ENCODE assay signal across 28 cellular contexts in the genomic region with DNA sequence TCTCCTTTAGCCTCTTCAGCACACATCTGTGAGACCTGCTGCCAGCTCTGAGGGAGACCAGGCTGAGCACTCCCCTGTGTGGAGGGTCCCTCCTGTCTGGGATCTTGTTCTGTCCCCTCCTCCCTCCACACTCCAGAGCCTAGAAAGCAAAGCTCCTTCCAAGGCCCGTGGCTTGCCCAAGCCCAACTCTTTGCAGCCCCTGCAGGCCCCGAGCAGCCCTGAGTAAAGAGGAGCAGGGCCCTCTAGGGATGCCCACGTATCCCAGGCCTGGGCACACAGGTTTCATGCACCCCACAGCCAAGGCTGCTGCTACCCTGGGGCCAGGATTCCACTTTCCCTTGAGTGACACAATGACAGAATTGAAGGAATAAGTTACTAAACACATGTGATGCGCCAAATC. TPM values are rescaled to one million over a fixed set of nuclear protein-coding genes. Genes with fewer than 3 reads are reported as not detected.
DNase-seq lines count a peak whose midpoint lies in the region; ATAC-seq and TF ChIP-seq lines count a peak whose summit lies in the region.
"Had no signal": no experiment of that assay in that cellular context is flagged by ENCODE, and none has a peak within 500 bp of the region (broad histone marks: within the 10 kb centered on the region; RNA-seq: fewer than 3 reads in every experiment).

No MANE protein-coding gene starts in this region.

- no peaks in the 10 kb centered on the region for H3K9me3 Mint-ChIP-seq in neural progenitor cell
- H3K9me3 Mint-ChIP-seq: activated CD8-positive, alpha-beta T cell treated with anti-CD3 and anti-CD28 coated beads for 36 hours; activated naive CD4-positive, alpha-beta T cell treated with anti-CD3 and anti-CD28 coated beads, Interleukin-2, amount 10 ng/mL, durations not matched to agents 7 days and 5 days; mesothelial cell of epicardium had no signal

- H3K4me3 Mint-ChIP-seq in neural progenitor cell: no peak overlapping the region
- H3K4me3 Mint-ChIP-seq: activated CD8-positive, alpha-beta T cell treated with anti-CD3 and anti-CD28 coated beads for 36 hours; activated naive CD4-positive, alpha-beta T cell treated with anti-CD3 and anti-CD28 coated beads, Interleukin-2, amount 10 ng/mL, durations not matched to agents 7 days and 5 days; mesothelial cell of epicardium; naive B cell had no signal

- peak overlapping the region; percentile 15; the same call in 1 of the 2 replicates for H3K27ac ChIP-seq in C4-2B
- H3K27ac ChIP-seq in HUES48 (ENCODE audit: low read depth, low read length): peak overlapping the region; percentile 17
- H3K27ac ChIP-seq in cingulate gyrus (ENCODE audit: low read depth, low read length): peak overlapping the region; percentile 51
- no peak overlapping the region for H3K27ac ChIP-seq in neural progenitor cell
- H3K27ac ChIP-seq: adrenal gland, brain microvascular endothelial cell, right lobe of liver, spleen, stomach, tibial artery had no signal

- TF ChIP-seq CTCF in C4-2B (conservative IDR thresholded peaks at IDR 0.05): no peak
- TF ChIP-seq CTCF in neural progenitor cell (IDR thresholded peaks at IDR 0.05): no peak

- peak overlapping the region; percentile 0 for H2AFZ ChIP-seq in neural progenitor cell (replicated peaks)

- H3K36me3 ChIP-seq in HUES48 (ENCODE audit: control insufficient read depth, insufficient read depth, low read length) (no peaks in the 10 kb centered on the region), neural progenitor cell (no peaks in the 10 kb centered on the region)
- H3K36me3 ChIP-seq: adrenal gland, brain microvascular endothelial cell, right lobe of liver, spleen, stomach, tibial artery had no signal

- CTCF ChIA-PET in HEK293T (lab: Yijun Ruan, JAX): no interaction called here

- H3K27me3 Mint-ChIP-seq in neural progenitor cell (ENCODE audit: insufficient read depth, low read depth): peaks cover 8% of the 10 kb centered on the region

- ATAC-seq in GM18520 (IDR thresholded peaks at IDR 0.05; ENCODE audit: unreplicated experiment): no peak
- ATAC-seq: activated CD8-positive, alpha-beta T cell treated with anti-CD3 and anti-CD28 coated beads for 36 hours; Panc1 had no signal

- H3K4me1 ChIP-seq in HUES48 (ENCODE audit: control insufficient read depth, insufficient read depth, low read length) (peaks cover 58% of the 10 kb centered on the region), neural progenitor cell (peaks cover 18% of the 10 kb centered on the region)
- H3K4me1 ChIP-seq: adrenal gland, spleen, tibial artery had no signal

- peaks cover 57% of the 10 kb centered on the region for H3K79me2 ChIP-seq in neural progenitor cell (ENCODE audit: low read depth)

- H3K4me2 ChIP-seq in neural progenitor cell: no peak overlapping the region

- no peaks in the 10 kb centered on the region for H3K9me3 ChIP-seq in HUES48 (ENCODE audit: control insufficient read depth, insufficient read depth, low read length)
- H3K9me3 ChIP-seq in neural progenitor cell (ENCODE audit: low read depth): no peaks in the 10 kb centered on the region
- H3K9me3 ChIP-seq: adrenal gland, right lobe of liver, spleen, stomach, tibial artery had no signal

- peaks cover 2% of the 10 kb centered on the region for H3K4me1 Mint-ChIP-seq in neural progenitor cell
- H3K4me1 Mint-ChIP-seq: activated naive CD4-positive, alpha-beta T cell treated with anti-CD3 and anti-CD28 coated beads, Interleukin-2, amount 10 ng/mL, durations not matched to agents 7 days and 5 days; mesothelial cell of epicardium; naive B cell had no signal

- no peaks in the 10 kb centered on the region for H3K36me3 Mint-ChIP-seq in neural progenitor cell
- H3K36me3 Mint-ChIP-seq: activated naive CD4-positive, alpha-beta T cell treated with anti-CD3 and anti-CD28 coated beads, Interleukin-2, amount 10 ng/mL, durations not matched to agents 7 days and 5 days; mesothelial cell of epicardium; naive B cell had no signal

- no peaks in the 10 kb centered on the region for H3F3A ChIP-seq in neural progenitor cell (ENCODE audit: low read depth)

- H3K9ac ChIP-seq in HUES48 (ENCODE audit: low read depth, low read length): no peak overlapping the region
- no peak overlapping the region for H3K9ac ChIP-seq in neural progenitor cell

- H3K27ac Mint-ChIP-seq in neural progenitor cell: no peak overlapping the region
- H3K27ac Mint-ChIP-seq: activated CD8-positive, alpha-beta T cell treated with anti-CD3 and anti-CD28 coated beads for 36 hours; activated naive CD4-positive, alpha-beta T cell treated with anti-CD3 and anti-CD28 coated beads, Interleukin-2, amount 10 ng/mL, durations not matched to agents 7 days and 5 days; mesothelial cell of epicardium; naive B cell had no signal

- H4K20me1 ChIP-seq in neural progenitor cell (ENCODE audit: low read depth): no peaks in the 10 kb centered on the region

- DNase-seq in neural progenitor cell (ENCODE audit: low spot score): peak; percentile 48
- no peak for DNase-seq in HEK293T (ENCODE audit: extremely low spot score)
- DNase-seq in SHP77 (lab: John Stamatoyannopoulos, UW): no peak
- DNase-seq: activated CD8-positive, alpha-beta memory T cell treated with anti-CD3 and anti-CD28 coated beads, Interleukin-2, amount 50 U/mL, for 48 hours; activated CD8-positive, alpha-beta T cell treated with anti-CD3 and anti-CD28 coated beads for 36 hours; activated naive CD4-positive, alpha-beta T cell treated with anti-CD3 and anti-CD28 coated beads, Interleukin-2, amount 10 ng/mL, durations not matched to agents 7 days and 5 days; adrenal gland; brain microvascular endothelial cell; DMS153; effector CD4-positive, alpha-beta T cell; naive B cell; NCI-H1048; NCI-H1694 treated with DMSO at 0.1 percent for 48 hours; NCI-H526; right lobe of liver; SHP77 treated with DMSO at 0.1 percent for 48 hours; spleen; stimulated activated CD4-positive, alpha-beta T cell treated with anti-CD3 and anti-CD28 coated beads, Interleukin-2, amount 100 ng/mL, for 24 hours; stomach; T-helper 2 cell; tibial artery had no signal

- H3K27me3 ChIP-seq in HUES48 (ENCODE audit: control insufficient read depth, insufficient read depth, low read length) (no peaks in the 10 kb centered on the region), neural progenitor cell (no peaks in the 10 kb centered on the region)
- H3K27me3 ChIP-seq: adrenal gland, brain microvascular endothelial cell, right lobe of liver, stomach, tibial artery had no signal

- no peak overlapping the region for H3K4me3 ChIP-seq in HUES48 (ENCODE audit: low read depth, low read length)
- no peak overlapping the region for H3K4me3 ChIP-seq in neural progenitor cell
- H3K4me3 ChIP-seq: adrenal gland, right lobe of liver, spleen, stomach, tibial artery had no signal

- POLR2A ChIA-PET in HEK293T (lab: Yijun Ruan, JAX): no interaction called here

TF ChIP-seq in HEK293T, 16 proteins besides CTCF, POLR2A, EP300 and RAD21:
- TF ChIP-seq, protein P1, sequence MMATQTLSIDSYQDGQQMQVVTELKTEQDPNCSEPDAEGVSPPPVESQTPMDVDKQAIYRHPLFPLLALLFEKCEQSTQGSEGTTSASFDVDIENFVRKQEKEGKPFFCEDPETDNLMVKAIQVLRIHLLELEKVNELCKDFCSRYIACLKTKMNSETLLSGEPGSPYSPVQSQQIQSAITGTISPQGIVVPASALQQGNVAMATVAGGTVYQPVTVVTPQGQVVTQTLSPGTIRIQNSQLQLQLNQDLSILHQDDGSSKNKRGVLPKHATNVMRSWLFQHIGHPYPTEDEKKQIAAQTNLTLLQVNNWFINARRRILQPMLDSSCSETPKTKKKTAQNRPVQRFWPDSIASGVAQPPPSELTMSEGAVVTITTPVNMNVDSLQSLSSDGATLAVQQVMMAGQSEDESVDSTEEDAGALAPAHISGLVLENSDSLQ (IDR thresholded peaks at IDR 0.05): no peak
- TF ChIP-seq BHLHE40 (IDR thresholded peaks at IDR 0.05; ENCODE audit: borderline replicate concordance): no peak
- no peak for TF ChIP-seq L3MBTL2 (conservative IDR thresholded peaks at IDR 0.05)
- no peak for TF ChIP-seq TARDBP (IDR thresholded peaks at IDR 0.05)
- TF ChIP-seq FOXM1 (IDR thresholded peaks at IDR 0.05; ENCODE audit: borderline replicate concordance): no peak
- TF ChIP-seq CTBP1 (IDR thresholded peaks at IDR 0.05; ENCODE audit: borderline replicate concordance): no peak
- no peak for TF ChIP-seq FOXK2 (IDR thresholded peaks at IDR 0.05)
- TF ChIP-seq LEF1 (IDR thresholded peaks at IDR 0.05; ENCODE audit: borderline replicate concordance): no peak
- TF ChIP-seq HDGF (IDR thresholded peaks at IDR 0.05; ENCODE audit: borderline replicate concordance): no peak
- TF ChIP-seq ZNF384 (IDR thresholded peaks at IDR 0.05): no peak
- no peak for TF ChIP-seq SP1 (IDR thresholded peaks at IDR 0.05)
- no peak for TF ChIP-seq FOXA1 (IDR thresholded peaks at IDR 0.05)
TF ChIP-seq in HEK293T: peak in this region for 0.

RNA-seq across cellular contexts. Expression of a gene that starts 24.0 kb away (rescaled TPM):
- total RNA-seq in neural progenitor cell (ENCODE audit: low replicate concordance): 5.4 and 6.3 TPM in 2 replicates
- total RNA-seq: activated CD8-positive, alpha-beta T cell treated with anti-CD3 and anti-CD28 coated beads for 36 hours; glomerular endothelial cell had no signal
